In the genomic region with DNA sequence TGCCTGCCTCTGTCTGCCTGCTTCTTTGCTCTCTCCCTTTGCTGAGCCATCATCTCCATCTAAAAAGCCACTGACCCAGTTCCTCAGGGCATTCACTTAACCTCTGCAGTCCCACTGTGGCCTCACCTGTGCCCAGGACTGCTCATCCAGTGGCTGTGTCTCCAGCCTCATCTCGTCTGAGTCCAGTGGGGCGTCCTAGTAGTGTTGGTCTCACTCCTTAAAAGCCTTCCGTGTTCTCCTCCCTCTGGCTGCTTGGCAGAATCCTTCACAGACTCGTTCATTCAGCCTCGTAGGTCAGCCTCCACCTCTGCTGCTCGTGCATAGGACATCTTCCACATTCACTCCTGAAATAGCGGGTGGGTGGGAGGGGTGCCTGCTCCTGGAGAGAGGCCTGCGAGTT, we compare ENCODE assay signal across 20 cellular contexts. TPM values are rescaled to one million over a fixed set of nuclear protein-coding genes. Genes with fewer than 3 reads are reported as not detected.
"Had no signal": no experiment of that assay in that cellular context is flagged by ENCODE, and none has a peak within 500 bp of the region (broad histone marks: within the 10 kb centered on the region; RNA-seq: fewer than 3 reads in every experiment).

No MANE protein-coding gene starts in this region.

- H3K27ac ChIP-seq: neutrophil, parathyroid adenoma, thyroid gland had no signal

- ATAC-seq: heart left ventricle had no signal

- H3K27me3 ChIP-seq: breast epithelium, heart left ventricle, thyroid gland had no signal

- H3K4me3 ChIP-seq: breast epithelium, heart left ventricle, thyroid gland had no signal

- H3K27me3 Mint-ChIP-seq: activated naive CD8-positive, alpha-beta T cell treated with anti-CD3 and anti-CD28 coated beads, Interleukin-2, amount 10 ng/mL, durations not matched to agents 7 days and 5 days had no signal

- H3K4me3 Mint-ChIP-seq: activated naive CD8-positive, alpha-beta T cell treated with anti-CD3 and anti-CD28 coated beads, Interleukin-2, amount 10 ng/mL, durations not matched to agents 7 days and 5 days; activated T-helper 1 cell treated with anti-CD3 and anti-CD28 coated beads, Interleukin-12 subunit alpha, Interleukin-12 subunit beta, Interleukin-2, Interleukin-4 antibody, amounts not matched to agents 30 ng/mL and 10 ng/mL and 1 ng/mL, durations not matched to agents 14 hours and 24 hours and 36 hours; dendritic cell treated with granulocyte-macrophage colony-stimulating factor and Interleukin-4, amounts not matched to agents 40 ng/mL and 50 ng/mL, for 4 days; immature natural killer cell; naive B cell; T-helper 2 cell treated with Interferon-gamma antibody and Interleukin-4, amounts not matched to agents 5 μg/mL and 100 μg/mL, for 36 hours had no signal

- H3K9me3 ChIP-seq: breast epithelium, heart left ventricle, neutrophil, thyroid gland had no signal

- H3K79me2 ChIP-seq: parathyroid adenoma had no signal

- H3K4me1 Mint-ChIP-seq: activated naive CD8-positive, alpha-beta T cell treated with anti-CD3 and anti-CD28 coated beads, Interleukin-2, amount 10 ng/mL, durations not matched to agents 7 days and 5 days; immature natural killer cell had no signal

- H2AFZ ChIP-seq: parathyroid adenoma had no signal

- H3K9me3 Mint-ChIP-seq: activated naive CD8-positive, alpha-beta T cell treated with anti-CD3 and anti-CD28 coated beads, Interleukin-2, amount 10 ng/mL, durations not matched to agents 7 days and 5 days; activated T-helper 1 cell treated with anti-CD3 and anti-CD28 coated beads, Interleukin-12 subunit alpha, Interleukin-12 subunit beta, Interleukin-2, Interleukin-4 antibody, amounts not matched to agents 30 ng/mL and 10 ng/mL and 1 ng/mL, durations not matched to agents 14 hours and 24 hours and 36 hours; dendritic cell treated with granulocyte-macrophage colony-stimulating factor and Interleukin-4, amounts not matched to agents 40 ng/mL and 50 ng/mL, for 4 days; immature natural killer cell; naive B cell; T-helper 2 cell treated with Interferon-gamma antibody and Interleukin-4, amounts not matched to agents 5 μg/mL and 100 μg/mL, for 36 hours had no signal

- DNase-seq: activated CD4-positive, CD25-positive, alpha-beta regulatory T cell; activated naive CD4-positive, alpha-beta T cell; activated naive CD8-positive, alpha-beta T cell treated with anti-CD3 and anti-CD28 coated beads, Interleukin-2, amount 10 ng/mL, durations not matched to agents 7 days and 5 days; aorta; effector memory CD4-positive, alpha-beta T cell; foreskin melanocyte; heart left ventricle; immature natural killer cell; midbrain; naive B cell; stimulated activated CD4-positive, alpha-beta T cell treated with anti-CD3 and anti-CD28 coated beads, Interleukin-12 subunit alpha, Interleukin-12 subunit beta, amount 100 ng/mL, for 4 hours; stimulated activated CD4-positive, alpha-beta T cell treated with anti-CD3 and anti-CD28 coated beads, Interleukin-2, amount 100 ng/mL, for 24 hours; thyroid gland had no signal

- H3K9ac ChIP-seq: parathyroid adenoma had no signal

- H3K36me3 ChIP-seq: breast epithelium, thyroid gland had no signal

- H3K27ac Mint-ChIP-seq: activated naive CD8-positive, alpha-beta T cell treated with anti-CD3 and anti-CD28 coated beads, Interleukin-2, amount 10 ng/mL, durations not matched to agents 7 days and 5 days; activated T-helper 1 cell treated with anti-CD3 and anti-CD28 coated beads, Interleukin-12 subunit alpha, Interleukin-12 subunit beta, Interleukin-2, Interleukin-4 antibody, amounts not matched to agents 30 ng/mL and 10 ng/mL and 1 ng/mL, durations not matched to agents 14 hours and 24 hours and 36 hours; dendritic cell treated with granulocyte-macrophage colony-stimulating factor and Interleukin-4, amounts not matched to agents 40 ng/mL and 50 ng/mL, for 4 days; naive B cell; T-helper 2 cell treated with Interferon-gamma antibody and Interleukin-4, amounts not matched to agents 5 μg/mL and 100 μg/mL, for 36 hours had no signal

RNA-seq across cellular contexts. Expression of gene RARRES2, which starts 7.3 kb away (rescaled TPM):
- total RNA-seq: activated CD8-positive, alpha-beta memory T cell treated with anti-CD3 and anti-CD28 coated beads for 36 hours; activated naive CD8-positive, alpha-beta T cell treated with anti-CD3 and anti-CD28 coated beads, Interleukin-2, amount 10 ng/mL, durations not matched to agents 7 days and 5 days; activated T-helper 1 cell treated with anti-CD3 and anti-CD28 coated beads, Interleukin-12 subunit alpha, Interleukin-12 subunit beta, Interleukin-2, Interleukin-4 antibody, amounts not matched to agents 30 ng/mL and 10 ng/mL and 1 ng/mL, durations not matched to agents 14 hours and 24 hours and 36 hours had no signal
- polyA plus RNA-seq: immature natural killer cell had no signal
